Comparison of ENCODE assay signal across 24 cellular contexts in genomic region chr10:99266383-99266782, GRCh38. TPM values are rescaled to one million over a fixed set of nuclear protein-coding genes. Genes with fewer than 3 reads are reported as not detected.
DNase-seq lines count a peak whose midpoint lies in the region; ATAC-seq, FAIRE-seq and TF ChIP-seq lines count a peak whose summit lies in the region.
"Had no signal": no experiment of that assay in that cellular context is flagged by ENCODE, and none has a peak within 500 bp of the region (broad histone marks: within the 10 kb centered on the region; RNA-seq: fewer than 3 reads in every experiment).

No MANE protein-coding gene starts in this region.

- peaks cover 5% of the 10 kb centered on the region for H3K4me1 Mint-ChIP-seq in neural progenitor cell
- H3K4me1 Mint-ChIP-seq: naive thymus-derived CD4-positive, alpha-beta T cell had no signal

- intact Hi-C loops in left ventricle myocardium superior (cut with micrococcal nuclease) = no loop called here
- intact Hi-C loops in pancreas (cut with DNase I) = no loop called here

- no peaks in the 10 kb centered on the region for H3K9me2 ChIP-seq in MM.1S (replicated peaks; ENCODE audit: insufficient read depth, low read length)

- H3F3A ChIP-seq in MM.1S (ENCODE audit: insufficient read depth, low read length) = no peaks in the 10 kb centered on the region
- H3F3A ChIP-seq in neural progenitor cell (ENCODE audit: low read depth) = peaks cover 21% of the 10 kb centered on the region

- H4K20me1 ChIP-seq in MM.1S (ENCODE audit: insufficient read depth, low read length) (no peaks in the 10 kb centered on the region), neural progenitor cell (ENCODE audit: low read depth) (no peaks in the 10 kb centered on the region)

- H2AFZ ChIP-seq in MM.1S (ENCODE audit: low read length) (no peak overlapping the region), neural progenitor cell (replicated peaks) (no peak overlapping the region)
- H2AFZ ChIP-seq: parathyroid adenoma had no signal

- no peaks in the 10 kb centered on the region for H3K27me3 ChIP-seq in MM.1S (replicated peaks; ENCODE audit: insufficient read depth, low read length)
- no peaks in the 10 kb centered on the region for H3K27me3 ChIP-seq in NT2/D1 (ENCODE audit: insufficient read depth, insufficient read length)
- H3K27me3 ChIP-seq in neural progenitor cell = no peaks in the 10 kb centered on the region
- no peaks in the 10 kb centered on the region for H3K27me3 ChIP-seq in pancreas
- H3K27me3 ChIP-seq: colonic mucosa, sigmoid colon, vagina had no signal

- ATAC-seq in HG02970 (IDR thresholded peaks at IDR 0.05; ENCODE audit: low FRiP score, unreplicated experiment) (no peak), left ventricle myocardium superior (no peak), pancreas (no peak)
- ATAC-seq: naive thymus-derived CD4-positive, alpha-beta T cell; Right ventricle myocardium inferior had no signal

- no peak overlapping the region for H3K27ac ChIP-seq in MM.1S (ENCODE audit: low read length)
- peak overlapping the region; percentile 91 for H3K27ac ChIP-seq in neural progenitor cell
- no peak overlapping the region for H3K27ac ChIP-seq in pancreas
- H3K27ac ChIP-seq: C4-2B, colonic mucosa, KMS-11, parathyroid adenoma, sigmoid colon, vagina had no signal

- H3K9me3 ChIP-seq in MM.1S (replicated peaks; ENCODE audit: insufficient read depth, low read length) (no peaks in the 10 kb centered on the region), NT2/D1 (ENCODE audit: insufficient read depth, low read length) (no peaks in the 10 kb centered on the region), neural progenitor cell (ENCODE audit: low read depth) (peaks cover 3% of the 10 kb centered on the region), pancreas (no peaks in the 10 kb centered on the region)
- H3K9me3 ChIP-seq: colonic mucosa, vagina had no signal

- H3K79me2 ChIP-seq in MM.1S (ENCODE audit: low read length) = no peaks in the 10 kb centered on the region
- no peaks in the 10 kb centered on the region for H3K79me2 ChIP-seq in neural progenitor cell (ENCODE audit: low read depth)
- H3K79me2 ChIP-seq: parathyroid adenoma had no signal

- H3K27ac Mint-ChIP-seq in neural progenitor cell = no peak overlapping the region

- H3K36me3 ChIP-seq in MM.1S (replicated peaks; ENCODE audit: insufficient read depth, low read length) (no peaks in the 10 kb centered on the region), NT2/D1 (ENCODE audit: insufficient read depth, insufficient read length, low read length) (no peaks in the 10 kb centered on the region), neural progenitor cell (no peaks in the 10 kb centered on the region), pancreas (no peaks in the 10 kb centered on the region)
- H3K36me3 ChIP-seq: colonic mucosa, sigmoid colon, vagina had no signal

- peaks cover 2% of the 10 kb centered on the region for H3K27me3 Mint-ChIP-seq in neural progenitor cell (ENCODE audit: insufficient read depth, low read depth)

- no peak for FAIRE-seq in pancreas (lab: Jason Lieb, UNC)
- FAIRE-seq: A204.1, GM12892 had no signal

- H3K4me3 ChIP-seq in MM.1S (ENCODE audit: low read length) (no peak overlapping the region), NT2/D1 (ENCODE audit: insufficient read length, low read depth) (no peak overlapping the region), neural progenitor cell (no peak overlapping the region), pancreas (no peak overlapping the region)
- H3K4me3 ChIP-seq: colonic mucosa, sigmoid colon, vagina had no signal

- WGBS in pancreas, 2 donors = 55 to 66% methylated on average over 4 of the region's 4 CpGs

- H3K4me2 ChIP-seq in MM.1S (ENCODE audit: low read depth, low read length) (no peak overlapping the region), neural progenitor cell (peak overlapping the region; percentile 61)
- H3K4me2 ChIP-seq: KMS-11 had no signal

- no peak overlapping the region for H3K4me3 Mint-ChIP-seq in neural progenitor cell
- H3K4me3 Mint-ChIP-seq: naive thymus-derived CD4-positive, alpha-beta T cell had no signal

- H3K4me1 ChIP-seq in MM.1S (ENCODE audit: low read length) (no peaks in the 10 kb centered on the region), NT2/D1 (ENCODE audit: insufficient read depth, insufficient read length) (no peaks in the 10 kb centered on the region), neural progenitor cell (peaks cover 16% of the 10 kb centered on the region), pancreas (no peaks in the 10 kb centered on the region)
- H3K4me1 ChIP-seq: colonic mucosa, parathyroid adenoma, sigmoid colon, vagina had no signal

- peaks cover 17% of the 10 kb centered on the region for H3K9me3 Mint-ChIP-seq in neural progenitor cell

- DNase-seq in NCI-H2227 (lab: John Stamatoyannopoulos, UW; ENCODE audit: unreplicated experiment) (peak; percentile 0), NCI-H2227 treated with DMSO at 0.1 percent for 48 hours (lab: John Stamatoyannopoulos, UW) (no peak), MM.1S (peak; percentile 7), NT2/D1 (ENCODE audit: low read depth, low spot score) (peak; percentile 63), neural progenitor cell (ENCODE audit: low spot score) (peak; percentile 87), left ventricle myocardium superior (no peak), pancreas (no peak)
- DNase-seq: activated CD4-positive, alpha-beta T cell treated with anti-CD3 and anti-CD28 coated beads, Interleukin-2, amount 50 U/mL, for 4 hours; activated gamma-delta T cell; colonic mucosa; glutamatergic neuron; naive thymus-derived CD4-positive, alpha-beta T cell; NCI-H446; sigmoid colon had no signal

- H3K36me3 Mint-ChIP-seq in neural progenitor cell = no peaks in the 10 kb centered on the region

- H3K9ac ChIP-seq in MM.1S (ENCODE audit: low read length) (no peak overlapping the region), NT2/D1 (ENCODE audit: insufficient read length, low read depth) (peak overlapping the region; percentile 23), neural progenitor cell (no peak overlapping the region)
- H3K9ac ChIP-seq: KMS-11, parathyroid adenoma had no signal

- TF ChIP-seq CTCF in MM.1S (IDR thresholded peaks at IDR 0.05; ENCODE audit: low read length) (no peak), neural progenitor cell (IDR thresholded peaks at IDR 0.05) (no peak), pancreas (IDR thresholded peaks at IDR 0.05) (no peak)

RNA-seq across cellular contexts. Expression of gene HPSE2, which starts 30.7 kb away (rescaled TPM):
- total RNA-seq in neural progenitor cell (ENCODE audit: low replicate concordance) (3.4 and 4.3 TPM in 2 replicates), left ventricle myocardium superior (not detected), pancreas (under 1 TPM in 1 of 6 donors, not detected in 5; 0.05 TPM)
- 1 to 10 TPM in 1 of 2 donors, under 1 TPM in 1; 0.04 to 1.1 TPM for polyA plus RNA-seq in pancreas
- total RNA-seq: H4; naive thymus-derived CD4-positive, alpha-beta T cell; T-helper 1 cell treated with Interleukin-12 subunit alpha and Interleukin-12 subunit beta and Interleukin-4 antibody, amounts not matched to agents 30 ng/mL and 1 ng/mL, for 36 hours had no signal
- polyA plus RNA-seq: naive thymus-derived CD4-positive, alpha-beta T cell had no signal

Comparison
In these comparisons a context has a peak if more than half of its experiments do, and no peak if none do; other contexts are left out.
1. DNase-seq: peak in NCI-H2227 (single experiment), MM.1S (single experiment), NT2/D1 (single experiment) and neural progenitor cell (single experiment); none in NCI-H2227 treated with DMSO at 0.1 percent for 48 hours (single experiment), left ventricle myocardium superior (single experiment) and pancreas (0 of 6).